8 cellular contexts compared by ENCODE assay signal in the genomic region with DNA sequence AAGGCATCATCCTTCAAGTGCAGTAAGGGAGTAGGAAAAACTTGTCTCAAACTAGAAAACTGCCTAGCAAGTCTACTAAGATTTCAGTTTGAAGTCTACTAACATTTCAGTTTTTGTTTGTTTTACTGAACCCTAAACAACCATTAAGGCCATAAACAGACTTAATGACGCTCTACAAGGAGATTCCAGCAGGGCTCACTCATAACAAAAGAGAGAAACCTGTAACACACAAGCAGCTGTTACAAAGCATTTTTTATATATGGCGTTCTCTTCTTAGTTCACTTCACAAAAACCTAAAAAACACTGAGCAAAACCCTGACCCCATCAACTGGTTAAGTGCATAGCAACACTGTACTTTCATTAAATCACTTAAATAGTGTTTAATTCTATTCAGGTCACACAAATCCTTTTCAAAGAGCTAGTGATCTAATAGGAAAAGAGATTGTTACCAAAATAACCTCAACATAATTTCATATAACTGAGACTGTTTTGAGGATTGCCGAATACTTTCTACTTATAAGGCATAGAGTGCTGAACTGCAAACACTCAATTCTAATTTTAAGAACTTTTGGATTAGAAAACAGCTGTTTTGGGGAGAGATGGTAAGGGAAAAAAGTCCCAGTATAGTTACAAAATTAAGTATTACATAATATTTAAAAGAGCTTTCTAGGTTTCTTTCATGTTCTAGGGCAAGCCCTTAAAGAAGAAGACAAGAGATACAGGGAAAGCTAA. TPM values are rescaled to one million over a fixed set of nuclear protein-coding genes. Genes with fewer than 3 reads are reported as not detected.
A peak's percentile ranks its signal among the peaks of the same experiment; 100 is the strongest.
DNase-seq lines count a peak whose midpoint lies in the region; ATAC-seq and TF ChIP-seq lines count a peak whose summit lies in the region.

No MANE protein-coding gene starts in this region.

- peaks cover 31% of the 10 kb centered on the region for H3K4me1 Mint-ChIP-seq in activated naive CD4-positive, alpha-beta T cell treated with anti-CD3 and anti-CD28 coated beads for 36 hours (ENCODE audit: low read depth)
- peaks cover 17% of the 10 kb centered on the region for H3K4me1 Mint-ChIP-seq in T-helper 1 cell treated with Interleukin-12 subunit alpha and Interleukin-12 subunit beta and Interleukin-4 antibody, amounts not matched to agents 30 μg/mL and 1 μg/mL, for 36 hours (ENCODE audit: low read depth)

- peaks cover 32% of the 10 kb centered on the region for H3K4me1 ChIP-seq in psoas muscle

- TF ChIP-seq CTCF in psoas muscle (IDR thresholded peaks at IDR 0.05), result no peak

- H3K9me3 ChIP-seq in psoas muscle, result no peaks in the 10 kb centered on the region

- WGBS in psoas muscle, 3 donors, result 19 to 24% (median 20%) methylated on average over 3 of the region's 3 CpGs

- no peaks in the 10 kb centered on the region for H3K27me3 ChIP-seq in psoas muscle (ENCODE audit: insufficient read depth in 3 of 3, low read length in 2 of 3)

- no peaks in the 10 kb centered on the region for H3K36me3 Mint-ChIP-seq in activated naive CD4-positive, alpha-beta T cell treated with anti-CD3 and anti-CD28 coated beads for 36 hours (ENCODE audit: low read depth)
- peaks cover 2% of the 10 kb centered on the region for H3K36me3 Mint-ChIP-seq in T-helper 1 cell treated with Interleukin-12 subunit alpha and Interleukin-12 subunit beta and Interleukin-4 antibody, amounts not matched to agents 30 μg/mL and 1 μg/mL, for 36 hours (ENCODE audit: low read depth)

- H3K27me3 Mint-ChIP-seq in activated naive CD4-positive, alpha-beta T cell treated with anti-CD3 and anti-CD28 coated beads for 36 hours (ENCODE audit: low read depth), result no peaks in the 10 kb centered on the region
- peaks cover 6% of the 10 kb centered on the region for H3K27me3 Mint-ChIP-seq in T-helper 1 cell treated with Interleukin-12 subunit alpha and Interleukin-12 subunit beta and Interleukin-4 antibody, amounts not matched to agents 30 μg/mL and 1 μg/mL, for 36 hours (ENCODE audit: low read depth)

- H3K36me3 ChIP-seq in psoas muscle (ENCODE audit: insufficient read depth in 1 of 2, low read depth in 1 of 2), result no peaks in the 10 kb centered on the region

- no peaks in the 10 kb centered on the region for H3K9me3 Mint-ChIP-seq in activated naive CD4-positive, alpha-beta T cell treated with anti-CD3 and anti-CD28 coated beads for 36 hours
- H3K9me3 Mint-ChIP-seq in T-helper 1 cell treated with Interleukin-12 subunit alpha and Interleukin-12 subunit beta and Interleukin-4 antibody, amounts not matched to agents 30 μg/mL and 1 μg/mL, for 36 hours, result no peaks in the 10 kb centered on the region

- CTCF ChIA-PET in activated naive CD4-positive, alpha-beta T cell treated with anti-CD3 and anti-CD28 coated beads for 36 hours (lab: Charles Lee), result interaction anchor here (1.3 kb wide), 1 partner anchor 9 kb away, joined by 3 read pairs; no protein-coding TSS in a partner anchor

- H3K4me3 Mint-ChIP-seq in activated naive CD4-positive, alpha-beta T cell treated with anti-CD3 and anti-CD28 coated beads for 36 hours, result peak overlapping the region; percentile 88
- H3K4me3 Mint-ChIP-seq in T-helper 1 cell treated with Interleukin-12 subunit alpha and Interleukin-12 subunit beta and Interleukin-4 antibody, amounts not matched to agents 30 μg/mL and 1 μg/mL, for 36 hours, result peak overlapping the region; percentile 88

- ATAC-seq in psoas muscle (no peak), HG03439 (IDR thresholded peaks at IDR 0.05; ENCODE audit: unreplicated experiment) (no peak)

- no peak overlapping the region for H3K27ac Mint-ChIP-seq in activated naive CD4-positive, alpha-beta T cell treated with anti-CD3 and anti-CD28 coated beads for 36 hours
- peak overlapping the region; percentile 77 for H3K27ac Mint-ChIP-seq in T-helper 1 cell treated with Interleukin-12 subunit alpha and Interleukin-12 subunit beta and Interleukin-4 antibody, amounts not matched to agents 30 μg/mL and 1 μg/mL, for 36 hours

- intact Hi-C loops in activated naive CD4-positive, alpha-beta T cell treated with anti-CD3 and anti-CD28 coated beads for 36 hours (cut with micrococcal nuclease), result loop anchor here (2.0 to 10.0 kb wide), 2 partner anchors 398 to 1292 kb away; partner anchors contain the start of gene MTR
- intact Hi-C loops in psoas muscle (cut with DNase I), result no loop called here

- H3K27ac ChIP-seq in psoas muscle, result peak overlapping the region; percentile 99

- peak overlapping the region; percentile 87 for H3K4me3 ChIP-seq in psoas muscle

- DNase-seq in activated naive CD4-positive, alpha-beta T cell treated with anti-CD3 and anti-CD28 coated beads for 36 hours, result no peak
- no peak for DNase-seq in activated naive CD4-positive, alpha-beta T cell (lab: John Stamatoyannopoulos, UW)
- DNase-seq in fibroblast of peridontal ligament (ENCODE audit: extremely low read depth), result peak; percentile 67
- no peak for DNase-seq in psoas muscle
- no peak for DNase-seq in central memory CD4-positive, alpha-beta T cell
- DNase-seq in stimulated activated CD4-positive, alpha-beta T cell treated with anti-CD3 and anti-CD28 coated beads, Interleukin-15, amount 100 ng/mL, for 24 hours, result no peak

RNA-seq across cellular contexts. Expression of gene B3GALNT2, which starts 1.5 kb away (rescaled TPM):
- 1 to 10 TPM; 8.9 to 9.6 TPM for total RNA-seq in activated naive CD4-positive, alpha-beta T cell treated with anti-CD3 and anti-CD28 coated beads for 36 hours
- 10 to 100 TPM; 27.0 to 46.9 (median 34.5) TPM for total RNA-seq in psoas muscle
- polyA plus RNA-seq in psoas muscle, result 10 to 100 TPM in 1 of 3 donors, 1 to 10 TPM in 2; 7.1 to 25.7 (median 7.4) TPM
